8 cellular contexts compared by ENCODE assay signal in genomic region chr18:51196811-51197660, GRCh38. TPM values are rescaled to one million over a fixed set of nuclear protein-coding genes. Genes with fewer than 3 reads are reported as not detected.
A peak's percentile ranks its signal among the peaks of the same experiment; 100 is the strongest.
DNase-seq lines count a peak whose midpoint lies in the region; ATAC-seq and TF ChIP-seq lines count a peak whose summit lies in the region.

No MANE protein-coding gene starts in this region.

- peak overlapping the region; percentile 95 for H3K27ac Mint-ChIP-seq in activated T-helper 17 cell treated with anti-CD3 and anti-CD28 coated beads, Interleukin-2, amount 50 U/mL, for 72 hours

- H3K4me1 Mint-ChIP-seq in activated T-helper 17 cell treated with anti-CD3 and anti-CD28 coated beads, Interleukin-2, amount 50 U/mL, for 72 hours = peaks cover 22% of the 10 kb centered on the region

- peak overlapping the region; percentile 98 for H3K9ac ChIP-seq in neural cell (ENCODE audit: low read length)

- DNase-seq in SKM-1 treated with dmso at 0.1 percent for 144 hours (lab: John Stamatoyannopoulos, UW; ENCODE audit: unreplicated experiment) = peak; percentile 51
- no peak for DNase-seq in SKM-1 (lab: John Stamatoyannopoulos, UW; ENCODE audit: unreplicated experiment)
- peak; percentile 20 for DNase-seq in NCI-H226
- peak; percentile 40 for DNase-seq in fibroblast of villous mesenchyme (ENCODE audit: low read depth)
- DNase-seq in aorta = peak; percentile 77 to 85

- H3K36me3 ChIP-seq in neural cell (ENCODE audit: insufficient read depth, low read length) (no peaks in the 10 kb centered on the region), aorta (ENCODE audit: control insufficient read depth in 1 of 2, insufficient read depth in 2 of 2, low read length in 1 of 2) (no peaks in the 10 kb centered on the region)

- ATAC-seq in HG02642 (IDR thresholded peaks at IDR 0.05; ENCODE audit: poor library complexity, unreplicated experiment) = peak; percentile 12
- ATAC-seq in activated T-helper 17 cell treated with anti-CD3 and anti-CD28 coated beads, Interleukin-2, amount 50 U/mL, for 72 hours (replicated peaks) = peak; percentile 22
- peak; percentile 50 for ATAC-seq in aorta (ENCODE audit: low FRiP score)

- H4K20me1 ChIP-seq in neural cell (ENCODE audit: insufficient read depth) = peaks cover 9% of the 10 kb centered on the region

- H3K27me3 ChIP-seq in neural cell (ENCODE audit: insufficient read depth, low read depth, low read length) (no peaks in the 10 kb centered on the region), aorta (ENCODE audit: control insufficient read depth in 1 of 2, insufficient read depth in 2 of 2, low read length in 1 of 2) (no peaks in the 10 kb centered on the region)

- H2AFZ ChIP-seq in neural cell (ENCODE audit: low read depth, low read length) = peak overlapping the region; percentile 16

- no peaks in the 10 kb centered on the region for H3K9me2 ChIP-seq in neural cell (ENCODE audit: insufficient read depth, low read length)

- no peaks in the 10 kb centered on the region for H3K27me3 Mint-ChIP-seq in activated T-helper 17 cell treated with anti-CD3 and anti-CD28 coated beads, Interleukin-2, amount 50 U/mL, for 72 hours

- peak overlapping the region; percentile 98 for H3K4me3 ChIP-seq in fibroblast of villous mesenchyme (ENCODE audit: low read depth, low read length)
- H3K4me3 ChIP-seq in neural cell (ENCODE audit: low read length) = peak overlapping the region; percentile 98
- peak overlapping the region; percentile 70 to 72 for H3K4me3 ChIP-seq in aorta (ENCODE audit: low read length in 2 of 2)

- peaks cover 49% of the 10 kb centered on the region for H3K79me2 ChIP-seq in neural cell (replicated peaks; ENCODE audit: insufficient read depth, low read length)

- intact Hi-C loops in aorta (cut with DNase I) = loop anchor here (2.0 to 10.0 kb wide), 3 partner anchors 165 to 912 kb away; partner anchors contain the start of genes SMAD4 (in 2 of the 2), CXXC1 (in 1 of the 2) and MBD1 (in 1 of the 2)

- no peaks in the 10 kb centered on the region for H3K9me3 Mint-ChIP-seq in activated T-helper 17 cell treated with anti-CD3 and anti-CD28 coated beads, Interleukin-2, amount 50 U/mL, for 72 hours

- no peak for TF ChIP-seq RAD21 in neural cell (conservative IDR thresholded peaks at IDR 0.05)

- TF ChIP-seq CTCF in fibroblast of villous mesenchyme (IDR thresholded peaks at IDR 0.05; ENCODE audit: insufficient read depth, low read depth, low read length) = no peak
- no peak for TF ChIP-seq CTCF in neural cell (IDR thresholded peaks at IDR 0.05; ENCODE audit: poor library complexity, severe bottlenecking)

- H3K9me3 ChIP-seq in neural cell (ENCODE audit: low read length) (no peaks in the 10 kb centered on the region), aorta (ENCODE audit: control insufficient read depth, low read length) (no peaks in the 10 kb centered on the region)

- H3K36me3 Mint-ChIP-seq in activated T-helper 17 cell treated with anti-CD3 and anti-CD28 coated beads, Interleukin-2, amount 50 U/mL, for 72 hours (ENCODE audit: low read depth) = peaks cover 42% of the 10 kb centered on the region

- H3K4me2 ChIP-seq in neural cell (ENCODE audit: low read length) = no peak overlapping the region

- TF ChIP-seq EP300 in neural cell (conservative IDR thresholded peaks at IDR 0.05; ENCODE audit: poor library complexity, severe bottlenecking) = no peak

- peaks cover 4% of the 10 kb centered on the region for H3F3A ChIP-seq in neural cell (ENCODE audit: insufficient read depth, low read length, poor library complexity, severe bottlenecking)

- peak overlapping the region; percentile 91 for H3K4me3 Mint-ChIP-seq in activated T-helper 17 cell treated with anti-CD3 and anti-CD28 coated beads, Interleukin-2, amount 50 U/mL, for 72 hours

- H3K27ac ChIP-seq in neural cell (ENCODE audit: low read length) (peak overlapping the region; percentile 94), aorta (ENCODE audit: low read depth in 1 of 2, low read length in 2 of 2) (peak overlapping the region; percentile 83 to 97)

- 1% methylated on average over 33 to 102 of the region's 102 CpGs for WGBS in aorta, 2 donors

- no peaks in the 10 kb centered on the region for H3K4me1 ChIP-seq in aorta (ENCODE audit: control insufficient read depth in 1 of 2, insufficient read depth in 2 of 2, low read length in 2 of 2)

TF ChIP-seq in neural cell, 6 proteins besides CTCF, POLR2A, EP300 and RAD21:
- TF ChIP-seq EZH2 (IDR thresholded peaks at IDR 0.05; ENCODE audit: borderline replicate concordance, insufficient read depth, low read length, poor library complexity, severe bottlenecking) (no peak), TAF1 (IDR thresholded peaks at IDR 0.05; ENCODE audit: low read depth) (peak; percentile 63), SMC3 (conservative IDR thresholded peaks at IDR 0.05; ENCODE audit: poor library complexity) (no peak), POLR2AphosphoS5 (IDR thresholded peaks at IDR 0.05) (peak; percentile 47)

RNA-seq across cellular contexts. Expression of gene MEX3C, which starts 0.4 kb away (rescaled TPM):
- total RNA-seq in activated T-helper 17 cell treated with anti-CD3 and anti-CD28 coated beads, Interleukin-2, amount 50 U/mL, for 72 hours = 10 to 100 TPM; 46.0 to 46.9 TPM
- total RNA-seq in fibroblast of villous mesenchyme (44.8 and 50.5 TPM in 2 replicates), aorta (10 to 100 TPM; 30.9 to 31.7 TPM)
- polyA plus RNA-seq in neural cell (55.7 and 58.6 TPM in 2 replicates), aorta (10 to 100 TPM in 1 of 2 donors, 1 to 10 TPM in 1; 7.6 to 11.1 TPM)
- polyA minus RNA-seq in neural cell = 195 and 202 TPM in 2 replicates
